ENCODE assay signal across 1 cellular context in the genomic region with DNA sequence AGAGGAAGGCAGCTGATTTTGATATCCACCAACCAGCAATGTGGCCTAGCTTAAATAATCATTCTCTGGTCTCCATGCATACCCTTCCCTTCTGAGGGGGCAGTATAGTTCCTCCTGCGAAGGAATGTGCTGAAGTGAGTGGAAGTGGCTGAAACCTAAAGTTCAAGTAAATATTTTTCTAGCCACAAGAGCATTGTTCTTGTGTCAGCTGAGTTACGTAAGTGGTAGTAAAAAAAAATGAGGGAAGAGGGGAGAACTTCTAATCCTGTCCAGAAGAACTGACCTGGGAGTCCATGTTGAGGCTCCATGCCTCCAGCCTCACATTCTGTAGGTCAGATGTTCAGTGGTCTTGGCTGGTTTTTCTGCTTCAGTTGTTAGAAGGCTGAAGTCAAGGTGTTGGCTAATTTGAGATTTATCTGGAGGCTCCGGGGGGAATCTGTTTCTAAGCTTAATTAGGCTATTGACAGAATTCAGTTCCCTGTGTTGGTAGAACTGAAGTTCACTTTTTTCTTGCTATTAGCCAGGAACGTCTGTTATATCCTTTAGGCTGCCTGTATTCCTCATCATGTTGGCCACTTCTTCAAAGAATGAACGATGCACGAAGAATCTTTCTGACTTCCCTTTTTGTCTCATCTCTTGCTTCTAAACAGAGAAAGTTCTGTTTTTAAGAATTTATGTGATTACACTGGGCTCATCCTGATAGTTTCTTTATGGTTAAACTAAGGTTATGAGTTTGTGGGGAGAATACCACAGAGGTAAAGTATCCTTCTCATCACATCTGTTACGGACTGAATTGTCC.
A peak's percentile ranks its signal among the peaks of the same experiment; 100 is the strongest.
TF ChIP-seq lines count a peak whose summit lies in the region.

No MANE protein-coding gene starts in this region.

TF ChIP-seq in HepG2, 621 proteins besides CTCF, POLR2A, EP300 and RAD21 (continued from another document and continues in another):
- TF ChIP-seq, protein P1, sequence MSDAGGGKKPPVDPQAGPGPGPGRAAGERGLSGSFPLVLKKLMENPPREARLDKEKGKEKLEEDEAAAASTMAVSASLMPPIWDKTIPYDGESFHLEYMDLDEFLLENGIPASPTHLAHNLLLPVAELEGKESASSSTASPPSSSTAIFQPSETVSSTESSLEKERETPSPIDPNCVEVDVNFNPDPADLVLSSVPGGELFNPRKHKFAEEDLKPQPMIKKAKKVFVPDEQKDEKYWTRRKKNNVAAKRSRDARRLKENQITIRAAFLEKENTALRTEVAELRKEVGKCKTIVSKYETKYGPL (CRISPR knock-in tag; IDR thresholded peaks at IDR 0.05), result peak; percentile 65; the same call in 1 of the 2 replicates
- TF ChIP-seq ZNF784 (CRISPR knock-in tag; IDR thresholded peaks at IDR 0.05; ENCODE audit: borderline replicate concordance) (no peak), RXRB (CRISPR knock-in tag; IDR thresholded peaks at IDR 0.05; ENCODE audit: borderline replicate concordance) (peak; percentile 76; the same call in 1 of the 2 replicates), HOMEZ (CRISPR knock-in tag; IDR thresholded peaks at IDR 0.05; ENCODE audit: low read depth) (peak; percentile 78), ISL2 (CRISPR knock-in tag; IDR thresholded peaks at IDR 0.05) (peak; percentile 27; the same call in 1 of the 2 replicates), ELF3 (CRISPR knock-in tag; IDR thresholded peaks at IDR 0.05) (peak; percentile 70; the same call in 1 of the 2 replicates), AGO1 (IDR thresholded peaks at IDR 0.05; ENCODE audit: low read depth, low read length, poor library complexity, severe bottlenecking) (no peak), ZMYM4 (CRISPR knock-in tag; IDR thresholded peaks at IDR 0.05) (peak; percentile 63), RARA (CRISPR knock-in tag; IDR thresholded peaks at IDR 0.05) (peak; percentile 73), RCOR2 (CRISPR knock-in tag; IDR thresholded peaks at IDR 0.05) (0 out of 2 replicates have a peak, but pooled peaks have one; percentile 21), SOX13 (IDR thresholded peaks at IDR 0.05) (peak; percentile 78), SOX13 (CRISPR knock-in tag; conservative IDR thresholded peaks at IDR 0.05 in 1 of 2, IDR thresholded peaks at IDR 0.05 in 1 of 2) (peak in 1 of 2 experiments; percentile 95; a peak in 2 of 4 replicates), NCOA2 (CRISPR knock-in tag; IDR thresholded peaks at IDR 0.05) (peak; percentile 28; the same call in 1 of the 2 replicates), SOX5 (CRISPR knock-in tag; IDR thresholded peaks at IDR 0.05; ENCODE audit: borderline replicate concordance) (peak; percentile 98), TEAD3 (CRISPR knock-in tag; optimal IDR thresholded peaks at IDR 0.05; ENCODE audit: borderline replicate concordance) (peak; percentile 87), NR2F6 (IDR thresholded peaks at IDR 0.05) (0 out of 2 replicates have a peak, but pooled peaks have one; percentile 36), NR2F6 (CRISPR knock-in tag; IDR thresholded peaks at IDR 0.05) (peak; percentile 61), GATAD2A (CRISPR knock-in tag; IDR thresholded peaks at IDR 0.05) (peak; percentile 63), WIZ (CRISPR knock-in tag; IDR thresholded peaks at IDR 0.05) (peak; percentile 50; the same call in 1 of the 2 replicates), ZNF609 (CRISPR knock-in tag; IDR thresholded peaks at IDR 0.05; ENCODE audit: borderline replicate concordance) (peak; percentile 27; the same call in 1 of the 2 replicates), HNF4A (CRISPR knock-in tag; IDR thresholded peaks at IDR 0.05) (peak; percentile 58), ZNF121 (CRISPR knock-in tag; IDR thresholded peaks at IDR 0.05) (0 out of 2 replicates have a peak, but pooled peaks have one; percentile 20), REST (IDR thresholded peaks at IDR 0.05; ENCODE audit: borderline replicate concordance in 1 of 2, low read depth in 1 of 2, low read length in 2 of 2) (no peak; a peak in 1 of 4 replicates), ZNF670 (CRISPR knock-in tag; IDR thresholded peaks at IDR 0.05; ENCODE audit: borderline replicate concordance) (0 out of 2 replicates have a peak, but pooled peaks have one; percentile 23), RFXAP (CRISPR knock-in tag; IDR thresholded peaks at IDR 0.05; ENCODE audit: borderline replicate concordance) (0 out of 2 replicates have a peak, but pooled peaks have one; percentile 27), MED1 (CRISPR knock-in tag; IDR thresholded peaks at IDR 0.05) (peak; percentile 57), HDAC1 (CRISPR knock-in tag; IDR thresholded peaks at IDR 0.05) (peak; percentile 48; the same call in 1 of the 2 replicates), FOXO1 (CRISPR knock-in tag; IDR thresholded peaks at IDR 0.05) (peak; percentile 57; the same call in 1 of the 2 replicates), ZSCAN30 (CRISPR knock-in tag; IDR thresholded peaks at IDR 0.05) (peak; percentile 31; the same call in 1 of the 2 replicates), RAD51 (IDR thresholded peaks at IDR 0.05; ENCODE audit: borderline replicate concordance) (no peak)
- TF ChIP-seq, protein P2, sequence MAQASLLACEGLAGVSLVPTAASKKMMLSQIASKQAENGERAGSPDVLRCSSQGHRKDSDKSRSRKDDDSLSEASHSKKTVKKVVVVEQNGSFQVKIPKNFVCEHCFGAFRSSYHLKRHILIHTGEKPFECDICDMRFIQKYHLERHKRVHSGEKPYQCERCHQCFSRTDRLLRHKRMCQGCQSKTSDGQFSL (CRISPR knock-in tag; IDR thresholded peaks at IDR 0.05), result no peak
- TF ChIP-seq, protein P3, sequence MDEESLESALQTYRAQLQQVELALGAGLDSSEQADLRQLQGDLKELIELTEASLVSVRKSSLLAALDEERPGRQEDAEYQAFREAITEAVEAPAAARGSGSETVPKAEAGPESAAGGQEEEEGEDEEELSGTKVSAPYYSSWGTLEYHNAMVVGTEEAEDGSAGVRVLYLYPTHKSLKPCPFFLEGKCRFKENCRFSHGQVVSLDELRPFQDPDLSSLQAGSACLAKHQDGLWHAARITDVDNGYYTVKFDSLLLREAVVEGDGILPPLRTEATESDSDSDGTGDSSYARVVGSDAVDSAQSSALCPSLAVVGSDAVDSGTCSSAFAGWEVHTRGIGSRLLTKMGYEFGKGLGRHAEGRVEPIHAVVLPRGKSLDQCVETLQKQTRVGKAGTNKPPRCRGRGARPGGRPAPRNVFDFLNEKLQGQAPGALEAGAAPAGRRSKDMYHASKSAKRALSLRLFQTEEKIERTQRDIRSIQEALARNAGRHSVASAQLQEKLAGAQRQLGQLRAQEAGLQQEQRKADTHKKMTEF (CRISPR knock-in tag; IDR thresholded peaks at IDR 0.05), result peak; percentile 62; the same call in 1 of the 2 replicates
- TF ChIP-seq, protein P4, sequence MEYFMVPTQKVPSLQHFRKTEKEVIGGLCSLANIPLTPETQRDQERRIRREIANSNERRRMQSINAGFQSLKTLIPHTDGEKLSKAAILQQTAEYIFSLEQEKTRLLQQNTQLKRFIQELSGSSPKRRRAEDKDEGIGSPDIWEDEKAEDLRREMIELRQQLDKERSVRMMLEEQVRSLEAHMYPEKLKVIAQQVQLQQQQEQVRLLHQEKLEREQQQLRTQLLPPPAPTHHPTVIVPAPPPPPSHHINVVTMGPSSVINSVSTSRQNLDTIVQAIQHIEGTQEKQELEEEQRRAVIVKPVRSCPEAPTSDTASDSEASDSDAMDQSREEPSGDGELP (IDR thresholded peaks at IDR 0.05; ENCODE audit: borderline replicate concordance, low read depth), result peak; percentile 51; the same call in 1 of the 2 replicates
- TF ChIP-seq, protein P5, sequence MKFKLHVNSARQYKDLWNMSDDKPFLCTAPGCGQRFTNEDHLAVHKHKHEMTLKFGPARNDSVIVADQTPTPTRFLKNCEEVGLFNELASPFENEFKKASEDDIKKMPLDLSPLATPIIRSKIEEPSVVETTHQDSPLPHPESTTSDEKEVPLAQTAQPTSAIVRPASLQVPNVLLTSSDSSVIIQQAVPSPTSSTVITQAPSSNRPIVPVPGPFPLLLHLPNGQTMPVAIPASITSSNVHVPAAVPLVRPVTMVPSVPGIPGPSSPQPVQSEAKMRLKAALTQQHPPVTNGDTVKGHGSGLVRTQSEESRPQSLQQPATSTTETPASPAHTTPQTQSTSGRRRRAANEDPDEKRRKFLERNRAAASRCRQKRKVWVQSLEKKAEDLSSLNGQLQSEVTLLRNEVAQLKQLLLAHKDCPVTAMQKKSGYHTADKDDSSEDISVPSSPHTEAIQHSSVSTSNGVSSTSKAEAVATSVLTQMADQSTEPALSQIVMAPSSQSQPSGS (CRISPR knock-in tag; IDR thresholded peaks at IDR 0.05), result no peak
- TF ChIP-seq, protein P6, sequence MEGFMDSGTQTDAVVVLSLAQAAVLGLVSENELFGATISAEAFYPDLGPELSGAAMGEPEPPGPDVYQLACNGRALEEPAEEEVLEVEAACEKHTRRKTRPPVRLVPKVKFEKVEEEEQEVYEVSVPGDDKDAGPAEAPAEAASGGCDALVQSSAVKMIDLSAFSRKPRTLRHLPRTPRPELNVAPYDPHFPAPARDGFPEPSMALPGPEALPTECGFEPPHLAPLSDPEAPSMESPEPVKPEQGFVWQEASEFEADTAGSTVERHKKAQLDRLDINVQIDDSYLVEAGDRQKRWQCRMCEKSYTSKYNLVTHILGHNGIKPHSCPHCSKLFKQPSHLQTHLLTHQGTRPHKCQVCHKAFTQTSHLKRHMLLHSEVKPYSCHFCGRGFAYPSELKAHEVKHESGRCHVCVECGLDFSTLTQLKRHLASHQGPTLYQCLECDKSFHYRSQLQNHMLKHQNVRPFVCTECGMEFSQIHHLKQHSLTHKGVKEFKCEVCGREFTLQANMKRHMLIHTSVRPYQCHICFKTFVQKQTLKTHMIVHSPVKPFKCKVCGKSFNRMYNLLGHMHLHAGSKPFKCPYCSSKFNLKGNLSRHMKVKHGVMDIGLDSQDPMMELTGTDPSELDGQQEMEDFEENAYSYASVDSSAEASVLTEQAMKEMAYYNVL (CRISPR knock-in tag; IDR thresholded peaks at IDR 0.05; ENCODE audit: borderline replicate concordance), result peak; percentile 24; the same call in 1 of the 2 replicates
